ENCODE assay signal across 14 cellular contexts in the genomic region with DNA sequence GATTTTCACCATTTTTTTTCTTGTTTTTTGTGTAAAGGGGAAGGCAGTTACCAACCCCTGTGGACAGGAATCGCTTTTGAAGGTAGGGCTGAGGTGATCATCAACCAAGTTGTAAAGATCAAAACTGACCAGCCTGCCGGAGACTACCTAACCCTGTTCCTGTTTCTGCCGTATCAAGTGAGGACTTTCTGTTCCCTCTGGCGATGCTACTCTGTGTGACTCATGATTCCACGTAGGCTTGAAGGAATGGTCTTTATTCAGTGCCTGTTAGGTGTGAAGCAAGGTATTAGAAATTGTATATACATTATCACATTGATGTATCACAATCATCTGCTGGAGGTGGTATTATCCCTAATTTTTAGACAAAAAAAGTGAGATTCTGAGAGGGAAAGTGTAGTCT.
A peak's percentile ranks its signal among the peaks of the same experiment; 100 is the strongest.
DNase-seq lines count a peak whose midpoint lies in the region; ATAC-seq, FAIRE-seq and TF ChIP-seq lines count a peak whose summit lies in the region.
"Had no signal": no experiment of that assay in that cellular context is flagged by ENCODE, and none has a peak within 500 bp of the region (broad histone marks: within the 10 kb centered on the region; RNA-seq: fewer than 3 reads in every experiment).

No MANE protein-coding gene starts in this region.

- no peaks in the 10 kb centered on the region for H4K20me1 ChIP-seq in astrocyte (ENCODE audit: insufficient read depth, low read length)

- TF ChIP-seq RAD21 in A549 (conservative IDR thresholded peaks at IDR 0.05 in 1 of 2, IDR thresholded peaks at IDR 0.05 in 1 of 2), result no peak

- FAIRE-seq in A549 (lab: Jason Lieb, UNC), result no peak
- peak; percentile 60 for FAIRE-seq in astrocyte (lab: Jason Lieb, UNC)
- FAIRE-seq: G401.6 had no signal

- POLR2A ChIA-PET in A549 (lab: Yijun Ruan, JAX), result no interaction called here

- TF ChIP-seq POLR2A in A549 (IDR thresholded peaks at IDR 0.05; ENCODE audit: low read length), result no peak

- H3K4me2 ChIP-seq in A549, result peak overlapping the region; percentile 62
- peak overlapping the region; percentile 55 for H3K4me2 ChIP-seq in astrocyte (ENCODE audit: low read length)

- H3K27ac ChIP-seq in A549 (peak overlapping the region; percentile 76 to 84), astrocyte (ENCODE audit: low read depth, low read length) (peak overlapping the region; percentile 87), SJCRH30 (no peak overlapping the region)
- H3K27ac ChIP-seq: left ventricle myocardium inferior, neutrophil had no signal

- peaks cover 43% of the 10 kb centered on the region for H3K79me2 ChIP-seq in astrocyte (ENCODE audit: insufficient read depth, low read length)

- H3K9me3 Mint-ChIP-seq in astrocyte (ENCODE audit: unreplicated experiment) (no peaks in the 10 kb centered on the region), endothelial cell (ENCODE audit: unreplicated experiment) (no peaks in the 10 kb centered on the region)

- H3K4me3 ChIP-seq in A549 (no peak overlapping the region), astrocyte (ENCODE audit: insufficient read depth, low read depth, low read length) (no peak overlapping the region), SJCRH30 (no peak overlapping the region)
- H3K4me3 ChIP-seq: left ventricle myocardium inferior had no signal

- DNase-seq in A549 (ENCODE audit: low read depth in 1 of 2, low spot score in 1 of 2) (peak; percentile 42 to 64), astrocyte (ENCODE audit: low read depth) (peak; percentile 85), kidney tubule cell (ENCODE audit: low spot score) (peak; percentile 81), endothelial cell (ENCODE audit: low spot score) (no peak), activated gamma-delta T cell treated with Interleukin-2 at 50 U/mL for 16 hours (no peak), SJCRH30 (no peak)
- DNase-seq: activated effector memory CD4-positive, alpha-beta T cell treated with anti-CD3 and anti-CD28 coated beads, Interleukin-2, amount 50 U/mL, for 16 hours; H7; left ventricle myocardium inferior; NCI-H345 had no signal

- peaks cover 52% of the 10 kb centered on the region for H3K4me1 Mint-ChIP-seq in astrocyte (ENCODE audit: low read depth, unreplicated experiment)
- peaks cover 24% of the 10 kb centered on the region for H3K4me1 Mint-ChIP-seq in endothelial cell (ENCODE audit: unreplicated experiment)

- H3K27ac Mint-ChIP-seq in astrocyte (ENCODE audit: unreplicated experiment) (peak overlapping the region; percentile 26), endothelial cell (ENCODE audit: unreplicated experiment) (no peak overlapping the region)

- CTCF ChIA-PET in A549 (lab: Yijun Ruan, JAX), result no interaction called here

- no peak for TF ChIP-seq EP300 in A549 (IDR thresholded peaks at IDR 0.05)

- TF ChIP-seq CTCF in A549 (IDR thresholded peaks at IDR 0.05), result no peak
- TF ChIP-seq CTCF in astrocyte (IDR thresholded peaks at IDR 0.05; ENCODE audit: insufficient read depth, low read depth, low read length), result no peak
- TF ChIP-seq CTCF in endothelial cell (IDR thresholded peaks at IDR 0.05; ENCODE audit: unreplicated experiment), result no peak

- H3K27me3 Mint-ChIP-seq in astrocyte (ENCODE audit: low read depth, unreplicated experiment) (no peaks in the 10 kb centered on the region), endothelial cell (ENCODE audit: unreplicated experiment) (peaks cover 3% of the 10 kb centered on the region)

- H3K27me3 ChIP-seq in astrocyte (ENCODE audit: insufficient read depth, low read length) (no peaks in the 10 kb centered on the region), SJCRH30 (no peaks in the 10 kb centered on the region)
- H3K27me3 ChIP-seq: neutrophil had no signal

- H3K36me3 ChIP-seq in astrocyte (ENCODE audit: insufficient read depth, low read length) (no peaks in the 10 kb centered on the region), SJCRH30 (no peaks in the 10 kb centered on the region)
- H3K36me3 ChIP-seq: left ventricle myocardium inferior, neutrophil had no signal

- H3K4me1 ChIP-seq in A549, result peaks cover 53% of the 10 kb centered on the region
- H3K4me1 ChIP-seq in astrocyte (ENCODE audit: insufficient read depth, low read length), result peaks cover 35% of the 10 kb centered on the region
- peaks cover 3% of the 10 kb centered on the region; the same call in 1 of the 2 replicates for H3K4me1 ChIP-seq in SJCRH30

- no peak overlapping the region for H2AFZ ChIP-seq in astrocyte (ENCODE audit: low read depth, low read length)

- H3K9ac ChIP-seq in astrocyte (ENCODE audit: low read length), result peak overlapping the region; percentile 68

- H3K36me3 Mint-ChIP-seq in astrocyte (ENCODE audit: low read depth, unreplicated experiment), result no peaks in the 10 kb centered on the region
- peaks cover 12% of the 10 kb centered on the region for H3K36me3 Mint-ChIP-seq in endothelial cell (ENCODE audit: low read depth, unreplicated experiment)

- 3% methylated on average over 5 of the region's 5 CpGs for WGBS in A549 (ENCODE audit: missing lambda C conversion rate)

- ATAC-seq in A549 (peak; percentile 82 to 83), HG02798 (IDR thresholded peaks at IDR 0.05; ENCODE audit: poor library complexity, unreplicated experiment) (peak; percentile 60), GM21825 (IDR thresholded peaks at IDR 0.05; ENCODE audit: unreplicated experiment) (no peak)

- no peaks in the 10 kb centered on the region for H3K9me3 ChIP-seq in A549
- H3K9me3 ChIP-seq in astrocyte (ENCODE audit: insufficient read depth, low read depth, low read length), result no peaks in the 10 kb centered on the region
- no peaks in the 10 kb centered on the region for H3K9me3 ChIP-seq in SJCRH30 (replicated peaks)
- H3K9me3 ChIP-seq: left ventricle myocardium inferior, neutrophil had no signal

- H3K4me3 Mint-ChIP-seq in astrocyte (ENCODE audit: unreplicated experiment), result no peak overlapping the region
- no peak overlapping the region for H3K4me3 Mint-ChIP-seq in endothelial cell (ENCODE audit: unreplicated experiment)

TF ChIP-seq in A549, 52 proteins besides CTCF, POLR2A, EP300 and RAD21:
- TF ChIP-seq E2F6 (IDR thresholded peaks at IDR 0.05; ENCODE audit: borderline replicate concordance, low read depth), result no peak
- TF ChIP-seq, protein P1, sequence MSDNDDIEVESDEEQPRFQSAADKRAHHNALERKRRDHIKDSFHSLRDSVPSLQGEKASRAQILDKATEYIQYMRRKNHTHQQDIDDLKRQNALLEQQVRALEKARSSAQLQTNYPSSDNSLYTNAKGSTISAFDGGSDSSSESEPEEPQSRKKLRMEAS (IDR thresholded peaks at IDR 0.05), result peak; percentile 60
- TF ChIP-seq HOXB13 (CRISPR knock-in tag; IDR thresholded peaks at IDR 0.05; ENCODE audit: low read depth), result no peak
- no peak for TF ChIP-seq FOSL2 (IDR thresholded peaks at IDR 0.05)
- peak; percentile 77 for TF ChIP-seq FOSL2 (CRISPR knock-in tag; IDR thresholded peaks at IDR 0.05)
- TF ChIP-seq JUNB (IDR thresholded peaks at IDR 0.05), result peak; percentile 53

Comparison
In these comparisons a context has a peak if more than half of its experiments do, and no peak if none do; other contexts are left out.
1. DNase-seq: peak in A549 (2 of 2), astrocyte (single experiment) and kidney tubule cell (single experiment); none in endothelial cell (single experiment), activated gamma-delta T cell treated with Interleukin-2 at 50 U/mL for 16 hours (single experiment) and SJCRH30 (0 of 2).